ENCODE assay signal across 7 cellular contexts in genomic region chr7:44431091-44431608, GRCh38. TPM values are rescaled to one million over a fixed set of nuclear protein-coding genes. Genes with fewer than 3 reads are reported as not detected.
DNase-seq lines count a peak whose midpoint lies in the region; ATAC-seq and TF ChIP-seq lines count a peak whose summit lies in the region.

No MANE protein-coding gene starts in this region.

- RAD21 ChIA-PET in HCT116 (lab: Charles Lee; ENCODE audit: low non-redundant PET in 1 of 2, low total read pairs in 2 of 2, uncharacterized antibody in 2 of 2, unreplicated experiment in 2 of 2): no interaction called here

- DNase-seq in GM13977 (ENCODE audit: low spot score): peak; percentile 65
- DNase-seq in HCT116 (ENCODE audit: low read depth, low spot score): no peak
- DNase-seq in OCI-LY7 (ENCODE audit: low spot score): peak; percentile 84
- no peak for DNase-seq in esophagus muscularis mucosa (ENCODE audit: extremely low spot score)
- peak; percentile 37 to 48 for DNase-seq in thyroid gland
- no peak for DNase-seq in pons (ENCODE audit: low spot score)
- no peak for DNase-seq in NCI-H446 (lab: John Stamatoyannopoulos, UW)

- H3K27me3 ChIP-seq in HCT116 (ENCODE audit: insufficient read depth, low read length) (no peaks in the 10 kb centered on the region), esophagus muscularis mucosa (no peaks in the 10 kb centered on the region), thyroid gland (no peaks in the 10 kb centered on the region)

- POLR2A ChIA-PET in HCT116 (lab: Charles Lee): no interaction called here
- POLR2A ChIA-PET in OCI-LY7 (lab: Charles Lee): interaction anchor here (0.6 to 2.9 kb wide), 5 partner anchors 9 to 147 kb away, joined by 4 to 9 read pairs (median 8); no protein-coding TSS in a partner anchor

- CTCF ChIA-PET in HCT116 (lab: Charles Lee): no interaction called here
- CTCF ChIA-PET in OCI-LY7 (lab: Charles Lee; ENCODE audit: unreplicated experiment): interaction anchor here (1.1 kb wide), 1 partner anchor 44 kb away, joined by 3 read pairs; no protein-coding TSS in a partner anchor

- H3K9ac ChIP-seq in HCT116 (ENCODE audit: low read length): no peak overlapping the region

- intact Hi-C loops in HCT116 (cut with micrococcal nuclease) (no loop called here), OCI-LY7 (cut with micrococcal nuclease; ENCODE audit: unreplicated experiment) (loop anchor here (1.0 kb wide), 2 partner anchors 29 to 46 kb away; no protein-coding TSS in a partner anchor), esophagus muscularis mucosa (cut with DNase I) (no loop called here), thyroid gland (cut with DNase I) (no loop called here)

- H3K27ac ChIP-seq in HCT116 (ENCODE audit: low read depth, low read length): no peak overlapping the region
- peak overlapping the region; percentile 83 for H3K27ac ChIP-seq in OCI-LY7 (ENCODE audit: low read depth, low read length, poor library complexity, severe bottlenecking)
- peak overlapping the region in 1 of 4 donors; percentile 27 for H3K27ac ChIP-seq in esophagus muscularis mucosa (replicated peaks in 1 of 4)
- no peak overlapping the region for H3K27ac ChIP-seq in thyroid gland

- H3K79me2 ChIP-seq in HCT116 (ENCODE audit: insufficient read depth, low read length) (peaks cover 50% of the 10 kb centered on the region; the same call in 1 of the 2 replicates), OCI-LY7 (ENCODE audit: insufficient read depth, low read depth, low read length) (peaks cover 32% of the 10 kb centered on the region; the same call in 1 of the 2 replicates)

- TF ChIP-seq EP300 in esophagus muscularis mucosa (IDR thresholded peaks at IDR 0.05): no peak

- TF ChIP-seq CTCF in GM13977 (IDR thresholded peaks at IDR 0.05; ENCODE audit: extremely low read depth, insufficient read depth, missing control alignments) (peak; percentile 82), HCT116 (IDR thresholded peaks at IDR 0.05 in 2 of 3, conservative IDR thresholded peaks at IDR 0.05 in 1 of 3; ENCODE audit: borderline replicate concordance in 1 of 3, insufficient read depth in 1 of 3, low read depth in 2 of 3, low read length in 2 of 3) (peak in 2 of 3 experiments; percentile 37 to 43; a peak in 2 of 6 replicates), OCI-LY7 (conservative IDR thresholded peaks at IDR 0.05; ENCODE audit: low read length) (peak; percentile 76), esophagus muscularis mucosa (IDR thresholded peaks at IDR 0.05) (peak in 2 of 3 experiments; percentile 12 to 13), thyroid gland (IDR thresholded peaks at IDR 0.05) (peak in 2 of 6 experiments; percentile 16 to 18)

- 75% methylated on average over 2 of the region's 2 CpGs for WGBS in esophagus muscularis mucosa
- 71 to 73% methylated on average over 2 of the region's 2 CpGs for WGBS in thyroid gland, 2 donors

- ATAC-seq in HCT116: peak; percentile 80

- H3K4me3 ChIP-seq in HCT116 (replicated peaks in 1 of 2; ENCODE audit: low read depth in 1 of 2, low read length in 2 of 2) (no peak overlapping the region), OCI-LY7 (ENCODE audit: low read depth, low read length, poor library complexity, severe bottlenecking) (peak overlapping the region; percentile 45), esophagus muscularis mucosa (no peak overlapping the region), thyroid gland (replicated peaks in 1 of 3) (no peak overlapping the region)

- no TSS peak for BruUV-seq in HCT116 (replicated peaks; lab: Mats Ljungman, UMichigan)
- BruUV-seq in OCI-LY7 (replicated peaks; lab: Mats Ljungman, UMichigan): no TSS peak

- no peak for TF ChIP-seq RAD21 in HCT116 (IDR thresholded peaks at IDR 0.05; ENCODE audit: low read depth)

- H3K36me3 ChIP-seq in HCT116 (ENCODE audit: control insufficient read depth in 1 of 2, insufficient read depth in 2 of 2, low read length in 2 of 2) (peaks cover 0 to 13% of the 10 kb centered on the region in 2 experiments; a peak in 1 of 4 replicates), OCI-LY7 (ENCODE audit: insufficient read depth, low read length) (peaks cover 55% of the 10 kb centered on the region), esophagus muscularis mucosa (peaks cover 4 to 15% (median 11%) of the 10 kb centered on the region in 4 donors), thyroid gland (peaks cover 0 to 2% of the 10 kb centered on the region in 2 donors)

- H3K9me3 ChIP-seq in HCT116 (ENCODE audit: control insufficient read depth in 1 of 2, insufficient read depth in 1 of 2, low read depth in 1 of 2, low read length in 2 of 2): no peaks in the 10 kb centered on the region
- no peaks in the 10 kb centered on the region for H3K9me3 ChIP-seq in OCI-LY7 (ENCODE audit: low read length)
- H3K9me3 ChIP-seq in esophagus muscularis mucosa: no peaks in the 10 kb centered on the region
- no peaks in the 10 kb centered on the region for H3K9me3 ChIP-seq in thyroid gland

- no peak overlapping the region for H3K4me2 ChIP-seq in HCT116 (ENCODE audit: low read length)
- H3K4me2 ChIP-seq in OCI-LY7 (ENCODE audit: low read length): peak overlapping the region; percentile 71

- H3K4me1 ChIP-seq in HCT116 (ENCODE audit: control insufficient read depth in 1 of 2, insufficient read depth in 2 of 2, low read length in 2 of 2) (peaks cover 8 to 17% of the 10 kb centered on the region in 2 experiments; a peak in 3 of 4 replicates), OCI-LY7 (ENCODE audit: insufficient read depth, low read length, poor library complexity, severe bottlenecking) (peaks cover 57% of the 10 kb centered on the region), esophagus muscularis mucosa (peaks cover 14 to 57% (median 35%) of the 10 kb centered on the region in 4 donors), thyroid gland (peaks cover 8 to 12% of the 10 kb centered on the region in 2 donors)

- TF ChIP-seq POLR2A in HCT116 (IDR thresholded peaks at IDR 0.05; ENCODE audit: borderline replicate concordance, extremely low read depth, insufficient read depth, insufficient read length) (no peak), esophagus muscularis mucosa (IDR thresholded peaks at IDR 0.05; ENCODE audit: low read depth) (no peak), thyroid gland (IDR thresholded peaks at IDR 0.05) (no peak)

- H4K20me1 ChIP-seq in HCT116 (ENCODE audit: insufficient read depth) (no peaks in the 10 kb centered on the region), OCI-LY7 (ENCODE audit: insufficient read depth, low read length) (no peaks in the 10 kb centered on the region)

- H2AFZ ChIP-seq in HCT116 (ENCODE audit: low read depth, low read length, poor library complexity, severe bottlenecking) (no peak overlapping the region), OCI-LY7 (ENCODE audit: low read length) (no peak overlapping the region)

- no peaks in the 10 kb centered on the region for H3K9me2 ChIP-seq in HCT116 (ENCODE audit: insufficient read depth)
- H3K9me2 ChIP-seq in OCI-LY7 (ENCODE audit: insufficient read depth, low read length): no peaks in the 10 kb centered on the region

- in situ Hi-C loops in GM13977 (cut with MboI; ENCODE audit: low pct_unique_long_range_greater_than_20kb, low sequenced_read_pairs, unreplicated experiment): no loop called here

TF ChIP-seq in HCT116, 20 proteins besides CTCF, POLR2A, EP300 and RAD21:
- TF ChIP-seq EGR1 (IDR thresholded peaks at IDR 0.05; ENCODE audit: low read depth) (no peak), TCF7L2 (IDR thresholded peaks at IDR 0.05; ENCODE audit: borderline replicate concordance, extremely low read depth, insufficient read depth, insufficient read length) (no peak), MAX (IDR thresholded peaks at IDR 0.05) (no peak), SRF (IDR thresholded peaks at IDR 0.05; ENCODE audit: low read depth) (no peak), ZFX (IDR thresholded peaks at IDR 0.05) (no peak), ZNF274 (IDR thresholded peaks at IDR 0.05; ENCODE audit: low read depth, low read length) (no peak)

RNA-seq across cellular contexts. Expression of gene NUDCD3, which starts 59.3 kb away (rescaled TPM):
- total RNA-seq in HCT116 (2021; ENCODE audit: unreplicated experiment) (94.6 TPM), OCI-LY7 (2022) (93.8 and 108 TPM in 2 replicates), esophagus muscularis mucosa (10 to 100 TPM; 44.9 to 92.4 (median 73.0) TPM), thyroid gland (10 to 100 TPM; 41.4 to 76.9 (median 52.0) TPM)
- 53.7 and 54.5 TPM in 2 replicates for polyA plus RNA-seq in HCT116 (2012)
- 57.0 and 67.4 TPM in 2 replicates for total RNA-seq in OCI-LY7 (2014; rRNA removed; shearing (Covaris generic))

Comparison
In these comparisons a context has a peak if more than half of its experiments do, and no peak if none do; other contexts are left out.
1. DNase-seq: peak in GM13977 (single experiment), OCI-LY7 (single experiment) and thyroid gland (2 of 2); none in HCT116 (single experiment), esophagus muscularis mucosa (single experiment), pons (single experiment) and NCI-H446 (0 of 2).